In the genomic region with DNA sequence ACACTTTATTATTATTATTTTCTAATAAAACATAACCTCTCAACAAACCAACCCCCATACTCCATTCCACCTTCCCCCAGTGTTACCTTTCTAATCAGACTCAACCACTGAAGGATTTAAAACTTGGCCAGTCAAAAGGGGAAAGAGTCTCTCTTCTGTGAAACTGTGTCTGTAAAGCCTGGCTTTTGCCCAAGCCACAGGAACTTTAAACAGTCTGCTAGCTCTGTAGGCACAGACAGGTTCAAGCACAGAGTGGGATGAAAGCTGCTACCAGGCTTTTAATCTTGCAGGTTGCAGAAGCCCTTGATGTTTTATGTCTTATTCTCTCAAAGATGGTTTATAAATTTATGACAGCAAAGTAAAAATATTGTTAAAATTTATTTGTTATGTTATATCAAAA, we compare ENCODE assay signal across 18 cellular contexts.
DNase-seq lines count a peak whose midpoint lies in the region; TF ChIP-seq lines count a peak whose summit lies in the region.
"Had no signal": no experiment of that assay in that cellular context is flagged by ENCODE, and none has a peak within 500 bp of the region (broad histone marks: within the 10 kb centered on the region; RNA-seq: fewer than 3 reads in every experiment).

No MANE protein-coding gene starts in this region.

- H3K27me3 ChIP-seq in ovary = no peaks in the 10 kb centered on the region

- no peak for TF ChIP-seq POLR2A in ovary (IDR thresholded peaks at IDR 0.05)

- DNase-seq in GM12865 (ENCODE audit: low read depth) (peak; percentile 4), NCI-H2196 (lab: John Stamatoyannopoulos, UW; ENCODE audit: unreplicated experiment) (peak; percentile 9), cardiac fibroblast (ENCODE audit: low read depth in 2 of 2) (peak; percentile 30 to 33), ovary (peak in 3 of 5 donors; percentile 15 to 35 (median 20)), GF-D8 (lab: John Stamatoyannopoulos, UW) (no peak), HPDE6-E6E7 (ENCODE audit: extremely low spot score) (no peak), DMS53 treated with DMSO at 0.1 percent for 48 hours (lab: John Stamatoyannopoulos, UW; ENCODE audit: unreplicated experiment) (no peak)
- DNase-seq in activated naive CD4-positive, alpha-beta T cell treated with anti-CD3 and anti-CD28 coated beads, Interleukin-2, amount 50 U/mL, for 16 hours = no peak
- DNase-seq: activated CD4-positive, alpha-beta memory T cell treated with anti-CD3 and anti-CD28 coated beads for 36 hours; activated T-cell treated with anti-CD3 and anti-CD28 coated beads, Interleukin-2, amount 50 U/mL, for 48 hours; Karpas-422; naive thymus-derived CD8-positive, alpha-beta T cell; NCI-H146; NCI-H524 treated with DMSO at 0.1 percent for 48 hours; PC-3; stimulated activated naive CD4-positive, alpha-beta T cell treated with Interleukin-2 at 50 U/mL for 16 hours had no signal

- no peaks in the 10 kb centered on the region for H3K9me3 ChIP-seq in ovary
- H3K9me3 ChIP-seq: prostate gland had no signal

- intact Hi-C loops in ovary (cut with DNase I) = no loop called here

- no peak overlapping the region for H3K27ac ChIP-seq in ovary
- H3K27ac ChIP-seq: HL-60, prostate gland had no signal

- no peak for TF ChIP-seq CTCF in GM12865 (IDR thresholded peaks at IDR 0.05; ENCODE audit: insufficient read depth, low read depth, low read length, missing control alignments)
- TF ChIP-seq CTCF in cardiac fibroblast (IDR thresholded peaks at IDR 0.05; ENCODE audit: low read depth, low read length) = no peak
- no peak for TF ChIP-seq CTCF in ovary (IDR thresholded peaks at IDR 0.05)

- H3K4me3 ChIP-seq in GM12865 (ENCODE audit: low read depth, low read length) = no peak overlapping the region
- no peak overlapping the region for H3K4me3 ChIP-seq in cardiac fibroblast (replicated peaks in 1 of 2; ENCODE audit: low read depth in 2 of 2, low read length in 2 of 2)
- no peak overlapping the region for H3K4me3 ChIP-seq in ovary
- H3K4me3 ChIP-seq: prostate gland had no signal

- H3K4me1 ChIP-seq in ovary (ENCODE audit: insufficient read depth) = no peaks in the 10 kb centered on the region
- H3K4me1 ChIP-seq: prostate gland had no signal

- no peak for TF ChIP-seq EP300 in ovary (IDR thresholded peaks at IDR 0.05)

- no peaks in the 10 kb centered on the region for H3K36me3 ChIP-seq in ovary
- H3K36me3 ChIP-seq: prostate gland had no signal

Comparison
In these comparisons a context has a peak if more than half of its experiments do, and no peak if none do; other contexts are left out.
1. DNase-seq: peak in GM12865 (single experiment), NCI-H2196 (single experiment), cardiac fibroblast (2 of 2) and ovary (3 of 5); none in GF-D8 (single experiment), HPDE6-E6E7 (single experiment), DMS53 treated with DMSO at 0.1 percent for 48 hours (single experiment) and activated naive CD4-positive, alpha-beta T cell treated with anti-CD3 and anti-CD28 coated beads, Interleukin-2, amount 50 U/mL, for 16 hours (single experiment).